1 cellular context compared by ENCODE assay signal in the genomic region with DNA sequence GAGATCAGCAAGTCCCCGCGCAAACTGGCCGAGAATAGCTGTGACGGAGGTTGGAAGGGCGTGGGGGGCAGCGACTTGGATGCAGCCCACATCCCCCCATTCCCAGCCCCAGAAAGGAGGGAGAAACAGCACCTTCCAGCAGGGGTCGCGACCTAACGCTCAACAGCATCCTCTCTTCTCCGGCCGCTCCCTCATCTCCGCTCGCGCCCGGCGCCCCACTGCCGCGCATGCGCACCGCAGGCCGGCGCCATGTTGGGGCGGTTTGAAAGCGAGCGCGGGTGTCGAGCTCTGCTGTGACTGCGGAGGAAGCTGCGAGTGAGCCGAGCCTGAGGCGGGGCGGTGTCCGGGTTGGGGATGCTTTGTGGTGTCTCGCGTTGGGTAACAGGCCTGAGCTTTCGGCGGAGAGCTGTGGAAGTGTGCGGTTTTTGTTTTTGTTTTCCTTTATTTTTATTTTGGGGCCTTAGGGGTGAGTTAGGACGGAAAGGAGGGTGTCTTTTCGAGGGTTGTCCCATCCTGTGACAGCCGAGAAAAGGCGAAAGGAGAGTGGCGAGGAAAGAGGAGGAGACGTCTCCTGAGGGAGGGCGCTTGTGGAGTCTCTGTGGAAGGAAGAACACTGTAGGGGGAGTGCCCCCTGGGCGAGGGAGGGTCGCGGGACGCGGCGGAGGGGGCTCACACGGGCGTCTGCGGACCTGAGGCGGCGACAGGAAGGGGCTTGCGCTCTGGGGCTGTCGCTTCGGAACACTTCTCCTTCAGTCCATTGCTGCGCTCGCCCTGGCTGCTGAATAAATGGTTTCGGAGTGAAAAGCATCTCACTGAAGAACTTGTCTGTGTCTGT.
TF ChIP-seq lines count a peak whose summit lies in the region.

C18orf54 (plus strand) TSS at position 247 of the 835 bp plus-strand sequence. CDS start 2,667 bp downstream, outside the sequence.
A gene with protein sequence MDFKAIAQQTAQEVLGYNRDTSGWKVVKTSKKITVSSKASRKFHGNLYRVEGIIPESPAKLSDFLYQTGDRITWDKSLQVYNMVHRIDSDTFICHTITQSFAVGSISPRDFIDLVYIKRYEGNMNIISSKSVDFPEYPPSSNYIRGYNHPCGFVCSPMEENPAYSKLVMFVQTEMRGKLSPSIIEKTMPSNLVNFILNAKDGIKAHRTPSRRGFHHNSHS (minus strand): TSS at position 199 of the 835 bp plus-strand sequence. CDS start 3,285 bp downstream, outside the sequence.

TF ChIP-seq in GM12878, 131 proteins besides CTCF, POLR2A, EP300 and RAD21 (continues in another document):
- TF ChIP-seq NRF1 (conservative IDR thresholded peaks at IDR 0.05; ENCODE audit: low read depth, low read length): peak; percentile 80
- TF ChIP-seq MTA3 (IDR thresholded peaks at IDR 0.05; ENCODE audit: borderline replicate concordance, low read length): no peak
- TF ChIP-seq IRF4 (IDR thresholded peaks at IDR 0.05; ENCODE audit: low read depth, low read length): 0 out of 2 replicates have a peak, but pooled peaks have one; percentile 40
- TF ChIP-seq FOS (IDR thresholded peaks at IDR 0.05; ENCODE audit: borderline replicate concordance, extremely low read depth, insufficient read length): no peak
- 0 out of 2 replicates have a peak, but pooled peaks have one; percentile 61 for TF ChIP-seq CBX5 (IDR thresholded peaks at IDR 0.05; ENCODE audit: low read depth)
- TF ChIP-seq DPF2 (IDR thresholded peaks at IDR 0.05): 0 out of 2 replicates have a peak, but pooled peaks have one; percentile 27
- TF ChIP-seq PML (IDR thresholded peaks at IDR 0.05; ENCODE audit: low read length): peak; percentile 81
- no peak for TF ChIP-seq SPI1 (IDR thresholded peaks at IDR 0.05; ENCODE audit: borderline replicate concordance, insufficient read depth, low read depth, low read length)
- peak; percentile 35; the same call in 1 of the 2 replicates for TF ChIP-seq RB1 (IDR thresholded peaks at IDR 0.05; ENCODE audit: borderline replicate concordance)
- peak; percentile 64; the same call in 1 of the 3 replicates for TF ChIP-seq POU2F2 (IDR thresholded peaks at IDR 0.05; ENCODE audit: borderline replicate concordance, low read depth, low read length)
- 0 out of 2 replicates have a peak, but pooled peaks have one; percentile 42 for TF ChIP-seq HDGF (IDR thresholded peaks at IDR 0.05)
- TF ChIP-seq NKRF (conservative IDR thresholded peaks at IDR 0.05): peak; percentile 91
- peak; percentile 62; the same call in 1 of the 2 replicates for TF ChIP-seq LARP7 (IDR thresholded peaks at IDR 0.05)
- TF ChIP-seq CBFB (IDR thresholded peaks at IDR 0.05; ENCODE audit: low read depth): peak; percentile 37; the same call in 1 of the 2 replicates
- 0 out of 4 replicates have a peak, but pooled peaks of 1 of the 2 experiments have one; percentile 45 for TF ChIP-seq SRF (IDR thresholded peaks at IDR 0.05; ENCODE audit: low read depth in 2 of 2, low read length in 2 of 2)
- peak; percentile 80 for TF ChIP-seq IKZF1 (conservative IDR thresholded peaks at IDR 0.05)
- peak; percentile 68 for TF ChIP-seq TAF1 (IDR thresholded peaks at IDR 0.05; ENCODE audit: borderline replicate concordance, low read depth, low read length)
- peak; percentile 90 for TF ChIP-seq NR2F1 (conservative IDR thresholded peaks at IDR 0.05)
- peak; percentile 22 for TF ChIP-seq SP1 (IDR thresholded peaks at IDR 0.05; ENCODE audit: low read depth, low read length)
- peak in 1 of 2 experiments; percentile 11; a peak in 1 of 4 replicates for TF ChIP-seq BHLHE40 (IDR thresholded peaks at IDR 0.05; ENCODE audit: borderline replicate concordance in 1 of 2, low read depth in 2 of 2, low read length in 1 of 2)
- TF ChIP-seq MAX (IDR thresholded peaks at IDR 0.05; ENCODE audit: low read depth, low read length): peak; percentile 42
- 0 out of 2 replicates have a peak, but pooled peaks have one; percentile 47 for TF ChIP-seq PKNOX1 (IDR thresholded peaks at IDR 0.05)
- TF ChIP-seq RELB (IDR thresholded peaks at IDR 0.05; ENCODE audit: low read depth): peak; percentile 33; the same call in 1 of the 2 replicates
- TF ChIP-seq RCOR1 (conservative IDR thresholded peaks at IDR 0.05; ENCODE audit: low read depth, low read length): 0 out of 2 replicates have a peak, but pooled peaks have one; percentile 63
- TF ChIP-seq TCF12 (IDR thresholded peaks at IDR 0.05; ENCODE audit: low read depth, low read length): 0 out of 2 replicates have a peak, but pooled peaks have one; percentile 24
- TF ChIP-seq ESRRA (IDR thresholded peaks at IDR 0.05; ENCODE audit: low read length): no peak
- peak; percentile 77 for TF ChIP-seq MXI1 (IDR thresholded peaks at IDR 0.05; ENCODE audit: low read depth, low read length)
- TF ChIP-seq E2F4 (IDR thresholded peaks at IDR 0.05; ENCODE audit: low read depth, low read length): peak; percentile 96
- TF ChIP-seq, protein P1, sequence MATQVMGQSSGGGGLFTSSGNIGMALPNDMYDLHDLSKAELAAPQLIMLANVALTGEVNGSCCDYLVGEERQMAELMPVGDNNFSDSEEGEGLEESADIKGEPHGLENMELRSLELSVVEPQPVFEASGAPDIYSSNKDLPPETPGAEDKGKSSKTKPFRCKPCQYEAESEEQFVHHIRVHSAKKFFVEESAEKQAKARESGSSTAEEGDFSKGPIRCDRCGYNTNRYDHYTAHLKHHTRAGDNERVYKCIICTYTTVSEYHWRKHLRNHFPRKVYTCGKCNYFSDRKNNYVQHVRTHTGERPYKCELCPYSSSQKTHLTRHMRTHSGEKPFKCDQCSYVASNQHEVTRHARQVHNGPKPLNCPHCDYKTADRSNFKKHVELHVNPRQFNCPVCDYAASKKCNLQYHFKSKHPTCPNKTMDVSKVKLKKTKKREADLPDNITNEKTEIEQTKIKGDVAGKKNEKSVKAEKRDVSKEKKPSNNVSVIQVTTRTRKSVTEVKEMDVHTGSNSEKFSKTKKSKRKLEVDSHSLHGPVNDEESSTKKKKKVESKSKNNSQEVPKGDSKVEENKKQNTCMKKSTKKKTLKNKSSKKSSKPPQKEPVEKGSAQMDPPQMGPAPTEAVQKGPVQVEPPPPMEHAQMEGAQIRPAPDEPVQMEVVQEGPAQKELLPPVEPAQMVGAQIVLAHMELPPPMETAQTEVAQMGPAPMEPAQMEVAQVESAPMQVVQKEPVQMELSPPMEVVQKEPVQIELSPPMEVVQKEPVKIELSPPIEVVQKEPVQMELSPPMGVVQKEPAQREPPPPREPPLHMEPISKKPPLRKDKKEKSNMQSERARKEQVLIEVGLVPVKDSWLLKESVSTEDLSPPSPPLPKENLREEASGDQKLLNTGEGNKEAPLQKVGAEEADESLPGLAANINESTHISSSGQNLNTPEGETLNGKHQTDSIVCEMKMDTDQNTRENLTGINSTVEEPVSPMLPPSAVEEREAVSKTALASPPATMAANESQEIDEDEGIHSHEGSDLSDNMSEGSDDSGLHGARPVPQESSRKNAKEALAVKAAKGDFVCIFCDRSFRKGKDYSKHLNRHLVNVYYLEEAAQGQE (IDR thresholded peaks at IDR 0.05; ENCODE audit: low read depth, low read length): no peak; the same call in 1 of the 2 replicates
- no peak for TF ChIP-seq SREBF1 (IDR thresholded peaks at IDR 0.05; ENCODE audit: low read length)
- TF ChIP-seq NBN (IDR thresholded peaks at IDR 0.05): peak; percentile 68; the same call in 1 of the 2 replicates
- TF ChIP-seq RUNX3 (IDR thresholded peaks at IDR 0.05; ENCODE audit: low read length): peak; percentile 25; the same call in 1 of the 2 replicates
- peak; percentile 59 for TF ChIP-seq EED (IDR thresholded peaks at IDR 0.05; ENCODE audit: low read depth)
- peak; percentile 84 for TF ChIP-seq POLR2AphosphoS5 (IDR thresholded peaks at IDR 0.05; ENCODE audit: low read length)
- TF ChIP-seq MEF2B (IDR thresholded peaks at IDR 0.05; ENCODE audit: partially characterized antibody, poor library complexity, severe bottlenecking): no peak
- no peak for TF ChIP-seq ZNF384 (IDR thresholded peaks at IDR 0.05; ENCODE audit: borderline replicate concordance, low read depth, low read length)
- TF ChIP-seq YY1 (IDR thresholded peaks at IDR 0.05; ENCODE audit: low read depth, low read length): peak; percentile 97
- TF ChIP-seq MLLT1 (IDR thresholded peaks at IDR 0.05): 0 out of 2 replicates have a peak, but pooled peaks have one; percentile 29
- TF ChIP-seq, protein P2, sequence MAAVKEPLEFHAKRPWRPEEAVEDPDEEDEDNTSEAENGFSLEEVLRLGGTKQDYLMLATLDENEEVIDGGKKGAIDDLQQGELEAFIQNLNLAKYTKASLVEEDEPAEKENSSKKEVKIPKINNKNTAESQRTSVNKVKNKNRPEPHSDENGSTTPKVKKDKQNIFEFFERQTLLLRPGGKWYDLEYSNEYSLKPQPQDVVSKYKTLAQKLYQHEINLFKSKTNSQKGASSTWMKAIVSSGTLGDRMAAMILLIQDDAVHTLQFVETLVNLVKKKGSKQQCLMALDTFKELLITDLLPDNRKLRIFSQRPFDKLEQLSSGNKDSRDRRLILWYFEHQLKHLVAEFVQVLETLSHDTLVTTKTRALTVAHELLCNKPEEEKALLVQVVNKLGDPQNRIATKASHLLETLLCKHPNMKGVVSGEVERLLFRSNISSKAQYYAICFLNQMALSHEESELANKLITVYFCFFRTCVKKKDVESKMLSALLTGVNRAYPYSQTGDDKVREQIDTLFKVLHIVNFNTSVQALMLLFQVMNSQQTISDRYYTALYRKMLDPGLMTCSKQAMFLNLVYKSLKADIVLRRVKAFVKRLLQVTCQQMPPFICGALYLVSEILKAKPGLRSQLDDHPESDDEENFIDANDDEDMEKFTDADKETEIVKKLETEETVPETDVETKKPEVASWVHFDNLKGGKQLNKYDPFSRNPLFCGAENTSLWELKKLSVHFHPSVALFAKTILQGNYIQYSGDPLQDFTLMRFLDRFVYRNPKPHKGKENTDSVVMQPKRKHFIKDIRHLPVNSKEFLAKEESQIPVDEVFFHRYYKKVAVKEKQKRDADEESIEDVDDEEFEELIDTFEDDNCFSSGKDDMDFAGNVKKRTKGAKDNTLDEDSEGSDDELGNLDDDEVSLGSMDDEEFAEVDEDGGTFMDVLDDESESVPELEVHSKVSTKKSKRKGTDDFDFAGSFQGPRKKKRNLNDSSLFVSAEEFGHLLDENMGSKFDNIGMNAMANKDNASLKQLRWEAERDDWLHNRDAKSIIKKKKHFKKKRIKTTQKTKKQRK (IDR thresholded peaks at IDR 0.05; ENCODE audit: low read depth, low read length): no peak
- peak; percentile 17 for TF ChIP-seq RELA (IDR thresholded peaks at IDR 0.05; ENCODE audit: borderline replicate concordance, partially characterized antibody)
- TF ChIP-seq SMARCA5 (IDR thresholded peaks at IDR 0.05): 0 out of 2 replicates have a peak, but pooled peaks have one; percentile 17
- TF ChIP-seq POLR2AphosphoS2 (IDR thresholded peaks at IDR 0.05; ENCODE audit: low read depth, low read length): no peak
